ENCODE assay signal across 8 cellular contexts in genomic region chr12:123388948-123389559, GRCh38. TPM values are rescaled to one million over a fixed set of nuclear protein-coding genes. Genes with fewer than 3 reads are reported as not detected.
DNase-seq lines count a peak whose midpoint lies in the region; ATAC-seq, FAIRE-seq and TF ChIP-seq lines count a peak whose summit lies in the region.

No MANE protein-coding gene starts in this region.

- H3K9ac ChIP-seq in neural progenitor cell, result no peak overlapping the region

- peak overlapping the region; percentile 80 for H3K4me2 ChIP-seq in neural progenitor cell

- peaks cover 62% of the 10 kb centered on the region for H4K20me1 ChIP-seq in neural progenitor cell (ENCODE audit: low read depth)

- ATAC-seq in HG02678 (IDR thresholded peaks at IDR 0.05; ENCODE audit: unreplicated experiment), result peak; percentile 23

- H2AFZ ChIP-seq in neural progenitor cell (replicated peaks), result no peak overlapping the region

- TF ChIP-seq CTCF in GM06990 (IDR thresholded peaks at IDR 0.05; ENCODE audit: insufficient read depth, low read length, poor library complexity, severe bottlenecking) (no peak), bronchial epithelial cell (IDR thresholded peaks at IDR 0.05; ENCODE audit: insufficient read depth, low read length, severe bottlenecking) (no peak), neural progenitor cell (IDR thresholded peaks at IDR 0.05) (no peak)

- H3K4me1 Mint-ChIP-seq in neural progenitor cell, result peaks cover 28% of the 10 kb centered on the region

- no peak overlapping the region for H3K4me3 Mint-ChIP-seq in neural progenitor cell

- peaks cover 9% of the 10 kb centered on the region for H3K27me3 Mint-ChIP-seq in neural progenitor cell (ENCODE audit: insufficient read depth, low read depth)

- H3K4me3 ChIP-seq in GM06990 (replicated peaks; ENCODE audit: low read depth, low read length), result peak overlapping the region; percentile 79
- peak overlapping the region; percentile 56 for H3K4me3 ChIP-seq in bronchial epithelial cell (ENCODE audit: low read depth, low read length)
- H3K4me3 ChIP-seq in neural progenitor cell, result peak overlapping the region; percentile 79

- H3K27me3 ChIP-seq in GM06990 (replicated peaks; ENCODE audit: control insufficient read depth, insufficient read depth, low read length) (no peaks in the 10 kb centered on the region), bronchial epithelial cell (ENCODE audit: control insufficient read depth, insufficient read depth, low read length) (no peaks in the 10 kb centered on the region), neural progenitor cell (peaks cover 51% of the 10 kb centered on the region)

- H3K79me2 ChIP-seq in neural progenitor cell (ENCODE audit: low read depth), result peaks cover 41% of the 10 kb centered on the region

- H3K9me3 Mint-ChIP-seq in neural progenitor cell, result no peaks in the 10 kb centered on the region

- H3K36me3 Mint-ChIP-seq in neural progenitor cell, result peaks cover 14% of the 10 kb centered on the region

- H3F3A ChIP-seq in neural progenitor cell (ENCODE audit: low read depth), result peaks cover 33% of the 10 kb centered on the region

- H3K27ac ChIP-seq in neural progenitor cell, result no peak overlapping the region

- no peak for FAIRE-seq in bronchial epithelial cell (lab: Jason Lieb, UNC)
- no peak for FAIRE-seq in RCC 7860 (lab: Jason Lieb, UNC)

- DNase-seq in GM06990 (ENCODE audit: extremely low read depth, insufficient read length), result no peak
- DNase-seq in bronchial epithelial cell (ENCODE audit: low read depth), result no peak
- DNase-seq in neural progenitor cell (ENCODE audit: low spot score), result no peak
- no peak for DNase-seq in RCC 7860 (ENCODE audit: low spot score)
- DNase-seq in COLO829 (ENCODE audit: low spot score), result no peak
- no peak for DNase-seq in DMS53 (lab: John Stamatoyannopoulos, UW)
- no peak for DNase-seq in occipital lobe (lab: John Stamatoyannopoulos, UW)

- no peak overlapping the region for H3K27ac Mint-ChIP-seq in neural progenitor cell

- H3K36me3 ChIP-seq in GM06990 (ENCODE audit: control insufficient read depth, insufficient read depth, low read length) (peaks cover 6% of the 10 kb centered on the region), bronchial epithelial cell (ENCODE audit: control insufficient read depth, insufficient read depth, low read length) (peaks cover 10% of the 10 kb centered on the region), neural progenitor cell (no peaks in the 10 kb centered on the region)

- peaks cover 16% of the 10 kb centered on the region for H3K4me1 ChIP-seq in neural progenitor cell

- H3K9me3 ChIP-seq in neural progenitor cell (ENCODE audit: low read depth), result no peaks in the 10 kb centered on the region

RNA-seq across cellular contexts. Expression of gene KMT5A, which starts 5.1 kb away (rescaled TPM):
- total RNA-seq in bronchial epithelial cell, result 36.3 and 39.0 TPM in 2 replicates
- total RNA-seq in neural progenitor cell (ENCODE audit: low replicate concordance), result 28.7 and 46.5 TPM in 2 replicates
- 31.5 TPM for total RNA-seq in occipital lobe

RNA-seq across cellular contexts. Expression of gene SBNO1, which starts 24.4 kb away (rescaled TPM):
- 20.2 and 26.1 TPM in 2 replicates for total RNA-seq in bronchial epithelial cell
- 43.9 and 81.6 TPM in 2 replicates for total RNA-seq in neural progenitor cell (ENCODE audit: low replicate concordance)
- 48.4 TPM for total RNA-seq in occipital lobe

RNA-seq across cellular contexts. Expression of gene RILPL2, which starts 47.4 kb away (rescaled TPM):
- total RNA-seq in bronchial epithelial cell (2.6 and 3.9 TPM in 2 replicates), neural progenitor cell (ENCODE audit: low replicate concordance) (1.1 TPM in 2 replicates), occipital lobe (0.78 TPM)
